ENCODE assay signal across 23 cellular contexts in the genomic region with DNA sequence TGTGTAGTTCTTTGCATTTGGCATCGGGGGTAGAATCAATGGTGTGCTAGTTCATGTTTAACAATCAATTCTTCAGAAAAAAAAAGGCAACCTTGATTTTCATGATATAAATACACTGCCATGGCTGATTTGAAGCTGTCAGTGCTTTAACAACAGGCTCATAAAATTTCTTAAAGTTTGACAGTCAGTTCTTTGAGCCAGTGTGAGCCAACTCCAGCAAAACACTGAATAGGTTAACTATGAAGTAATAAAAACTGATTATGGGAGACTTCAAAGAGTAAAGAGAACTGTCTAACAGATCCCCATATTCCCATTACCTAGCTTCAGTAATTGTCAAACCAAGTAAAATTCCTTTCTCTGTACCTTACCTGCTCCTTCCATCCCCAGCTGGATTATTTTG.
"Had no signal": no experiment of that assay in that cellular context is flagged by ENCODE, and none has a peak within 500 bp of the region (broad histone marks: within the 10 kb centered on the region; RNA-seq: fewer than 3 reads in every experiment).

No MANE protein-coding gene starts in this region.

- H3K4me3 ChIP-seq: dorsolateral prefrontal cortex, left ventricle myocardium inferior, lower lobe of right lung, pancreas, prostate gland, testis, tibial nerve, upper lobe of right lung, vagina had no signal

- DNase-seq: cortex of kidney; dorsolateral prefrontal cortex; effector CD8-positive, alpha-beta T cell; foreskin melanocyte; head of caudate nucleus; hippocampal formation; left ventricle myocardium inferior; lower lobe of right lung; occipital lobe; pancreas; retina; stimulated activated CD4-positive, alpha-beta T cell treated with anti-CD3 and anti-CD28 coated beads, Interleukin-2, amount 100 ng/mL, for 24 hours; stimulated activated CD4-positive, alpha-beta T cell treated with anti-CD3 and anti-CD28 coated beads, Interleukin-4, amount 100 ng/mL, for 4 hours; stimulated activated naive B cell treated with anti-CD40 and anti-IgM and Interleukin-4, amounts not matched to agents 10 μg/mL and 1 μg/mL and 100 μg/mL, for 72 hours; stimulated activated naive CD8-positive, alpha-beta T cell treated with anti-CD3 and anti-CD28 coated beads, Interleukin-15, amount 100 ng/mL, for 72 hours; testis; upper lobe of right lung had no signal

- H3K9me3 ChIP-seq: lower lobe of right lung, pancreas, prostate gland, testis, tibial nerve, upper lobe of right lung, vagina had no signal

- H3K27ac Mint-ChIP-seq: memory B cell; mesothelial cell of epicardium; natural killer cell treated with Interleukin-12 subunit alpha and Interleukin-12 subunit beta and Interleukin-15 and Interleukin-18, amount 100 ng/mL, for 72 hours; stimulated activated naive B cell treated with anti-CD40 and anti-IgM and Interleukin-4, amounts not matched to agents 10 μg/mL and 1 μg/mL and 100 μg/mL, for 72 hours; stimulated activated naive CD8-positive, alpha-beta T cell treated with anti-CD3 and anti-CD28 coated beads, Interleukin-15, amount 100 ng/mL, for 72 hours had no signal

- H3K27me3 ChIP-seq: dorsolateral prefrontal cortex, pancreas, testis, tibial nerve, upper lobe of right lung, vagina had no signal

- H3K27me3 Mint-ChIP-seq: stimulated activated naive CD8-positive, alpha-beta T cell treated with anti-CD3 and anti-CD28 coated beads, Interleukin-15, amount 100 ng/mL, for 72 hours had no signal

- H3K27ac ChIP-seq: dorsolateral prefrontal cortex, left ventricle myocardium inferior, lower lobe of right lung, pancreas, prostate gland, testis, tibial nerve, upper lobe of right lung, vagina had no signal

- H3K4me3 Mint-ChIP-seq: memory B cell; mesothelial cell of epicardium; natural killer cell treated with Interleukin-12 subunit alpha and Interleukin-12 subunit beta and Interleukin-15 and Interleukin-18, amount 100 ng/mL, for 72 hours; stimulated activated naive B cell treated with anti-CD40 and anti-IgM and Interleukin-4, amounts not matched to agents 10 μg/mL and 1 μg/mL and 100 μg/mL, for 72 hours; stimulated activated naive CD8-positive, alpha-beta T cell treated with anti-CD3 and anti-CD28 coated beads, Interleukin-15, amount 100 ng/mL, for 72 hours had no signal

- H3K4me1 ChIP-seq: left ventricle myocardium inferior, lower lobe of right lung, pancreas, prostate gland, testis, tibial nerve, upper lobe of right lung, vagina had no signal

- H3K36me3 Mint-ChIP-seq: memory B cell; natural killer cell treated with Interleukin-12 subunit alpha and Interleukin-12 subunit beta and Interleukin-15 and Interleukin-18, amount 100 ng/mL, for 72 hours; stimulated activated naive B cell treated with anti-CD40 and anti-IgM and Interleukin-4, amounts not matched to agents 10 μg/mL and 1 μg/mL and 100 μg/mL, for 72 hours had no signal

- H3K36me3 ChIP-seq: left ventricle myocardium inferior, lower lobe of right lung, pancreas, prostate gland, tibial nerve, upper lobe of right lung, vagina had no signal

- H3K4me1 Mint-ChIP-seq: stimulated activated naive CD8-positive, alpha-beta T cell treated with anti-CD3 and anti-CD28 coated beads, Interleukin-15, amount 100 ng/mL, for 72 hours had no signal

- H3K9me3 Mint-ChIP-seq: memory B cell; natural killer cell treated with Interleukin-12 subunit alpha and Interleukin-12 subunit beta and Interleukin-15 and Interleukin-18, amount 100 ng/mL, for 72 hours had no signal
